ENCODE assay signal across 13 cellular contexts in the genomic region with DNA sequence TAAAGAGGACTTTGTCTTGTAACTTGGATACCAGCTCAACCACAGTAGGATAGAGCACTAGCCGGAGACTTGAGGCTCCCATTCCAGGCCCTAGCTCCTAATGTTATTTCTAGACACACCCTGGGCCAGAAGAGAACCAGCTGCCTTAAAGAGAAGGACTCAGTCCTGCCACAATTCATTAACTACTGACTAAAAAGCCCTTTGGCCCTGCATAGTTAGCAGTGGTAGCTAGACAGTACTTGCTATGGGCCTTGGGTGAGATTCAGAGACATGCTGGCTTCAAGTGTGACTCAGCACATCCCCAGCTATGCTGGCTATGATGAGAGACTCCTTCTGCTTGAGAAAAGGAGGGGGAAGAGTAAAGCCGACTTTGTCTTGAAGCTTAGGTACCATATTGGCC. TPM values are rescaled to one million over a fixed set of nuclear protein-coding genes. Genes with fewer than 3 reads are reported as not detected.
DNase-seq lines count a peak whose midpoint lies in the region; ATAC-seq and TF ChIP-seq lines count a peak whose summit lies in the region.
"Had no signal": no experiment of that assay in that cellular context is flagged by ENCODE, and none has a peak within 500 bp of the region (broad histone marks: within the 10 kb centered on the region; RNA-seq: fewer than 3 reads in every experiment).

No MANE protein-coding gene starts in this region.

- H4K20me1 ChIP-seq in IMR-90 (ENCODE audit: insufficient read depth, low read length): no peaks in the 10 kb centered on the region

- no peak overlapping the region for H2AK9ac ChIP-seq in IMR-90 (replicated peaks; ENCODE audit: low read depth, low read length, poor library complexity)

- no TSS peak for BruUV-seq in IMR-90 (replicated peaks; lab: Mats Ljungman, UMichigan)

- H2AK5ac ChIP-seq in IMR-90 (ENCODE audit: low read depth, low read length): no peak overlapping the region

- H3K4me1 ChIP-seq in IMR-90 (ENCODE audit: control insufficient read depth, insufficient read depth, low read length): peaks cover 2% of the 10 kb centered on the region
- H3K4me1 ChIP-seq: stomach had no signal

- no peak for TF ChIP-seq POLR2A in IMR-90 (IDR thresholded peaks at IDR 0.05; ENCODE audit: low read depth, low read length)

- POLR2A ChIA-PET in IMR-90 (lab: Charles Lee; ENCODE audit: unreplicated experiment) (no interaction called here), HEK293T (lab: Yijun Ruan, JAX) (interaction anchor here (1.0 kb wide), 1 partner anchor 47 kb away, joined by 4 read pairs; the partner anchor contains the start of genes TMEM167A and XRCC4)

- 0 out of 2 replicates have a peak overlapping the region, but pooled peaks have one; percentile 45 for H3K14ac ChIP-seq in IMR-90 (replicated peaks; ENCODE audit: low read depth, low read length)

- dilution Hi-C loops in IMR-90 (cut with HindIII; ENCODE audit: low sequenced_read_pairs, unreplicated experiment): no loop called here

- peak; percentile 79 for ATAC-seq in IMR-90 (ENCODE audit: low read depth)
- ATAC-seq in GM19463 (IDR thresholded peaks at IDR 0.05; ENCODE audit: unreplicated experiment): no peak
- ATAC-seq: effector memory CD8-positive, alpha-beta T cell had no signal

- H2BK5ac ChIP-seq in IMR-90 (ENCODE audit: low read depth, low read length, poor library complexity, severe bottlenecking): peak overlapping the region; percentile 37

- no peak for TF ChIP-seq CTCF in IMR-90 (conservative IDR thresholded peaks at IDR 0.05; ENCODE audit: low read depth, low read length)

- H3K23ac ChIP-seq in IMR-90 (ENCODE audit: low read depth, low read length): 0 out of 2 replicates have a peak overlapping the region, but pooled peaks have one; percentile 21

- H3K79me1 ChIP-seq in IMR-90 (ENCODE audit: low read depth in 1 of 2, low read length in 2 of 2): no peaks in the 10 kb centered on the region

- no peak overlapping the region for H3K4me3 ChIP-seq in IMR-90 (ENCODE audit: insufficient read depth, low read depth, low read length)
- H3K4me3 ChIP-seq: hepatocyte, skin epidermis, stomach had no signal

- no peak overlapping the region for H2BK15ac ChIP-seq in IMR-90 (ENCODE audit: low read depth, low read length)

- no peak overlapping the region for H3K18ac ChIP-seq in IMR-90 (ENCODE audit: low read depth, low read length)

- intact Hi-C loops in IMR-90 (cut with micrococcal nuclease): no loop called here

- H4K91ac ChIP-seq in IMR-90 (ENCODE audit: insufficient read depth, low read depth, low read length): no peak overlapping the region

- TF ChIP-seq RAD21 in IMR-90 (IDR thresholded peaks at IDR 0.05; ENCODE audit: low read length): no peak

- WGBS in IMR-90 (ENCODE audit: extremely low coverage in 2 of 2, insufficient read length in 1 of 2), 2 experiments: no CpG with 5 or more reads among the region's 2 CpGs

- 0 out of 4 replicates have a peak overlapping the region, but pooled peaks of 1 of the 2 experiments have one; percentile 11 for H4K8ac ChIP-seq in IMR-90 (ENCODE audit: low read depth in 2 of 2, low read length in 2 of 2)

- in situ Hi-C loops in Caki2 (cut with HindIII; ENCODE audit: low pct_unique_long_range_greater_than_20kb, low sequenced_read_pairs): no loop called here
- in situ Hi-C loops in IMR-90 (cut with MboI; ENCODE audit: low sequenced_read_pairs): no loop called here

- peak overlapping the region; percentile 69; the same call in 1 of the 2 replicates for H2BK20ac ChIP-seq in IMR-90 (ENCODE audit: low read depth, low read length)

- H3K27ac ChIP-seq in IMR-90 (ENCODE audit: insufficient read depth, low read length) (no peak overlapping the region), epithelial cell of prostate (no peak overlapping the region)
- H3K27ac ChIP-seq: hepatocyte, skin epidermis, stomach had no signal

- no peak overlapping the region for H3K56ac ChIP-seq in IMR-90 (ENCODE audit: extremely low read depth, insufficient read depth, low read length)

- no peaks in the 10 kb centered on the region for H3K9me3 ChIP-seq in IMR-90 (ENCODE audit: control insufficient read depth, insufficient read depth, low read length)
- H3K9me3 ChIP-seq: stomach had no signal

- H2AFZ ChIP-seq in IMR-90 (replicated peaks; ENCODE audit: low read length, poor library complexity): peak overlapping the region; percentile 29
- H2AFZ ChIP-seq: hepatocyte had no signal

- CTCF ChIA-PET in IMR-90 (lab: Yijun Ruan, JAX) (no interaction called here), HEK293T (lab: Yijun Ruan, JAX) (interaction anchor here (0.5 kb wide), 1 partner anchor 536 kb away, joined by 4 read pairs; no protein-coding TSS in a partner anchor)

- peak; percentile 60 for DNase-seq in Caki2 (ENCODE audit: low read depth)
- DNase-seq in IMR-90: peak; percentile 80
- DNase-seq in epithelial cell of prostate (ENCODE audit: low read depth, low spot score): peak; percentile 5
- DNase-seq in myocyte (ENCODE audit: low read depth): peak; percentile 9
- no peak for DNase-seq in HEK293T (ENCODE audit: extremely low spot score)
- no peak for DNase-seq in NCI-H2107 (lab: John Stamatoyannopoulos, UW)
- DNase-seq: activated effector memory CD4-positive, alpha-beta T cell treated with Interleukin-2 at 50 U/mL for 16 hours; effector memory CD8-positive, alpha-beta T cell; NCI-H1694 treated with DMSO at 0.1 percent for 48 hours; stomach had no signal

- peak overlapping the region; percentile 36; the same call in 1 of the 2 replicates for H3K4ac ChIP-seq in IMR-90 (ENCODE audit: low read depth, low read length)

- H3K4me2 ChIP-seq in IMR-90 (ENCODE audit: low read depth, low read length): no peak overlapping the region
- H3K4me2 ChIP-seq: hepatocyte had no signal

- peak overlapping the region; percentile 57; the same call in 1 of the 2 replicates for H2BK120ac ChIP-seq in IMR-90 (ENCODE audit: low read depth, low read length)

- H3K27me3 ChIP-seq in IMR-90 (ENCODE audit: control insufficient read depth, insufficient read depth, low read length): no peaks in the 10 kb centered on the region
- H3K27me3 ChIP-seq: hepatocyte, stomach had no signal

- no peaks in the 10 kb centered on the region for H3K36me3 ChIP-seq in IMR-90 (ENCODE audit: control insufficient read depth, insufficient read depth, low read length)
- H3K36me3 ChIP-seq: stomach had no signal

- no peak overlapping the region for H4K5ac ChIP-seq in IMR-90 (ENCODE audit: low read depth, low read length)

- no peaks in the 10 kb centered on the region for H3K9me1 ChIP-seq in IMR-90 (ENCODE audit: insufficient read depth, low read length)

- no peak overlapping the region for H3K9ac ChIP-seq in IMR-90 (ENCODE audit: low read depth, low read length)

TF ChIP-seq in IMR-90, 13 proteins besides CTCF, POLR2A, EP300 and RAD21:
- TF ChIP-seq MAFK (IDR thresholded peaks at IDR 0.05; ENCODE audit: low read depth, low read length): peak; percentile 31; the same call in 1 of the 2 replicates
- TF ChIP-seq NFE2L2 (IDR thresholded peaks at IDR 0.05; ENCODE audit: low read depth, low read length): peak; percentile 82
- no peak for TF ChIP-seq RCOR1 (IDR thresholded peaks at IDR 0.05; ENCODE audit: insufficient replicate concordance, low read length)

TF ChIP-seq in HEK293T, 16 proteins besides CTCF, POLR2A, EP300 and RAD21:
- TF ChIP-seq HDGF (IDR thresholded peaks at IDR 0.05; ENCODE audit: borderline replicate concordance): no peak
- TF ChIP-seq NFRKB (IDR thresholded peaks at IDR 0.05): no peak

RNA-seq across cellular contexts. Expression of gene TMEM167A, which starts 47.3 kb away (rescaled TPM):
- total RNA-seq in Caki2 (2014; rRNA removed; shearing (Covaris generic); ENCODE audit: low replicate concordance): 23.5 and 59.0 TPM in 2 replicates
- 34.6 and 95.8 TPM in 2 replicates for total RNA-seq in IMR-90 (2012; rRNA removed)
- polyA plus RNA-seq in IMR-90 (2012; rRNA removed): 36.6 and 45.1 TPM in 2 replicates
- 4.4 and 5.0 TPM in 2 replicates for polyA plus RNA-seq in IMR-90 (2012; cell fraction: cytosol; rRNA removed)
- polyA plus RNA-seq in IMR-90 (2012; cell fraction: nucleus; rRNA removed; ENCODE audit: low replicate concordance): 1.6 and 19.7 TPM in 2 replicates
- 64.5 and 72.7 TPM in 2 replicates for total RNA-seq in myocyte
- 67.2 TPM for polyA plus RNA-seq in myocyte (2012)

RNA-seq across cellular contexts. Expression of gene XRCC4, which starts 47.4 kb away (rescaled TPM):
- total RNA-seq in Caki2 (2014; rRNA removed; shearing (Covaris generic); ENCODE audit: low replicate concordance): 10.4 and 15.6 TPM in 2 replicates
- total RNA-seq in IMR-90 (2012; rRNA removed) (4.7 and 11.7 TPM in 2 replicates), myocyte (26.5 and 27.0 TPM in 2 replicates)
- 3.1 and 3.5 TPM in 2 replicates for polyA plus RNA-seq in IMR-90 (2012; rRNA removed)
- polyA plus RNA-seq in IMR-90 (2012; cell fraction: cytosol; rRNA removed): 0.21 and 0.47 TPM in 2 replicates
- polyA plus RNA-seq in IMR-90 (2012; cell fraction: nucleus; rRNA removed; ENCODE audit: low replicate concordance): 0.75 TPM in 1 of 2 replicates, not detected in the other
- 41.4 TPM for polyA plus RNA-seq in myocyte (2012)

Comparison
In these comparisons a context has a peak if more than half of its experiments do, and no peak if none do; other contexts are left out.
1. DNase-seq: peak in Caki2 (single experiment), IMR-90 (single experiment), epithelial cell of prostate (single experiment) and myocyte (single experiment); none in HEK293T (single experiment) and NCI-H2107 (single experiment).